8 cellular contexts compared by ENCODE assay signal in genomic region chr7:13057462-13058200, GRCh38.
DNase-seq lines count a peak whose midpoint lies in the region; ATAC-seq, FAIRE-seq and TF ChIP-seq lines count a peak whose summit lies in the region.

No MANE protein-coding gene starts in this region.

- peaks cover 22% of the 10 kb centered on the region for H3K4me1 ChIP-seq in mononuclear cell (ENCODE audit: insufficient read depth, low read length)
- H3K4me1 ChIP-seq in esophagus muscularis mucosa = no peaks in the 10 kb centered on the region

- H3K4me3 ChIP-seq in mononuclear cell (ENCODE audit: low read length) (peak overlapping the region; percentile 14), esophagus muscularis mucosa (no peak overlapping the region)

- TF ChIP-seq POLR2A in H54 (IDR thresholded peaks at IDR 0.05; ENCODE audit: low read depth, low read length) (no peak), esophagus muscularis mucosa (IDR thresholded peaks at IDR 0.05; ENCODE audit: low read depth) (no peak)

- no peaks in the 10 kb centered on the region for H3K9me3 ChIP-seq in mononuclear cell (ENCODE audit: low read depth, low read length)
- H3K9me3 ChIP-seq in esophagus muscularis mucosa = no peaks in the 10 kb centered on the region

- TF ChIP-seq CTCF in esophagus muscularis mucosa (IDR thresholded peaks at IDR 0.05) = no peak

- H3K36me3 ChIP-seq in esophagus muscularis mucosa = no peaks in the 10 kb centered on the region

- H3K27ac ChIP-seq in esophagus muscularis mucosa (replicated peaks in 1 of 4) = no peak overlapping the region

- FAIRE-seq in H54 (lab: Jason Lieb, UNC) = peak; percentile 90

- peak; percentile 94 for ATAC-seq in GM18861 (IDR thresholded peaks at IDR 0.05; ENCODE audit: unreplicated experiment)
- ATAC-seq in left lobe of liver = no peak

- WGBS in esophagus muscularis mucosa = 68% methylated on average over 6 of the region's 6 CpGs

- H3K27me3 ChIP-seq in mononuclear cell (ENCODE audit: insufficient read depth, low read length) (no peaks in the 10 kb centered on the region), esophagus muscularis mucosa (no peaks in the 10 kb centered on the region)

- no peak for TF ChIP-seq EP300 in esophagus muscularis mucosa (IDR thresholded peaks at IDR 0.05)

- intact Hi-C loops in esophagus muscularis mucosa (cut with DNase I) = no loop called here

- DNase-seq in H54 (ENCODE audit: insufficient read length, low spot score) (no peak), MV-4-11 (lab: John Stamatoyannopoulos, UW) (peak; percentile 82), esophagus muscularis mucosa (ENCODE audit: extremely low spot score) (no peak), anterior cingulate cortex (lab: John Stamatoyannopoulos, UW) (no peak), NCI-H128 (lab: John Stamatoyannopoulos, UW; ENCODE audit: unreplicated experiment) (no peak), left lobe of liver (ENCODE audit: low spot score) (no peak)
